In the genomic region with DNA sequence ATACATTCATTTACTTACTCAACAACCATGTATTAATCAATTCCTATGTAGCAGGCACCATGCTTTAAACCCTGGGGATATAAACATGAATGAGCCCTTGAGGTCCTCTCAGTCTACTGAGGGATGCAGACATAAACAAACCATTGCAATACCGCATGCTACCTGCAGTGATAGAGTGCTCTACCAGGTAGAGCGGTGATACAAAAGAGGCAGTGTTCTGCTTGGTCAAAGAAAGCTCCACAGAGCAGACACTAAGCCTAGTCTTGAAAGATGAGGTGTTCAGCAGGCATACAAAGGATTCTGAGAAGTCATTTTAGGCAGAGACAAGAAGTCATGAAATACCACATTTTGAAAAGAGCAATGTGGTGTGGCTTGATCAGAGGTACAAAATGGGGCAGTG, we compare ENCODE assay signal across 11 cellular contexts. TPM values are rescaled to one million over a fixed set of nuclear protein-coding genes. Genes with fewer than 3 reads are reported as not detected.
A peak's percentile ranks its signal among the peaks of the same experiment; 100 is the strongest.
DNase-seq lines count a peak whose midpoint lies in the region; ATAC-seq and TF ChIP-seq lines count a peak whose summit lies in the region.
"Had no signal": no experiment of that assay in that cellular context is flagged by ENCODE, and none has a peak within 500 bp of the region (broad histone marks: within the 10 kb centered on the region; RNA-seq: fewer than 3 reads in every experiment).

No MANE protein-coding gene starts in this region.

- H3K9me3 Mint-ChIP-seq in neural progenitor cell = no peaks in the 10 kb centered on the region
- H3K9me3 Mint-ChIP-seq: activated naive CD4-positive, alpha-beta T cell treated with anti-CD3 and anti-CD28 coated beads, Interleukin-2, amount 50 U/mL, for 72 hours had no signal

- no peak for TF ChIP-seq POLR2A in suprapubic skin (IDR thresholded peaks at IDR 0.05)

- DNase-seq in NCI-H345 (lab: John Stamatoyannopoulos, UW) = peak; percentile 9
- no peak for DNase-seq in NCI-H345 treated with DMSO at 0.1 percent for 48 hours (lab: John Stamatoyannopoulos, UW; ENCODE audit: unreplicated experiment)
- DNase-seq in MM.1S = no peak
- DNase-seq in neural progenitor cell (ENCODE audit: low spot score) = peak; percentile 38
- DNase-seq in activated CD8-positive, alpha-beta memory T cell treated with anti-CD3 and anti-CD28 coated beads, Interleukin-2, amount 50 U/mL, for 48 hours = no peak
- DNase-seq in suprapubic skin (ENCODE audit: low spot score in 2 of 2) = no peak
- no peak for DNase-seq in SKM-1 treated with dmso at 0.1 percent for 144 hours (lab: John Stamatoyannopoulos, UW; ENCODE audit: unreplicated experiment)
- DNase-seq: activated CD4-positive, CD25-positive, alpha-beta regulatory T cell had no signal

- no peaks in the 10 kb centered on the region for H3K27me3 ChIP-seq in MM.1S (replicated peaks; ENCODE audit: insufficient read depth, low read length)
- no peaks in the 10 kb centered on the region for H3K27me3 ChIP-seq in neural progenitor cell
- no peaks in the 10 kb centered on the region for H3K27me3 ChIP-seq in suprapubic skin
- H3K27me3 ChIP-seq: neutrophil had no signal

- H3K27ac Mint-ChIP-seq in neural progenitor cell = no peak overlapping the region
- H3K27ac Mint-ChIP-seq: activated naive CD4-positive, alpha-beta T cell treated with anti-CD3 and anti-CD28 coated beads, Interleukin-2, amount 50 U/mL, for 72 hours had no signal

- H3K27ac ChIP-seq in MM.1S (ENCODE audit: low read length) (no peak overlapping the region), neural progenitor cell (no peak overlapping the region), suprapubic skin (no peak overlapping the region)
- H3K27ac ChIP-seq: neutrophil had no signal

- H3K36me3 ChIP-seq in MM.1S (replicated peaks; ENCODE audit: insufficient read depth, low read length) (no peaks in the 10 kb centered on the region), neural progenitor cell (no peaks in the 10 kb centered on the region), suprapubic skin (no peaks in the 10 kb centered on the region)
- H3K36me3 ChIP-seq: neutrophil had no signal

- H3K27me3 Mint-ChIP-seq in neural progenitor cell (ENCODE audit: insufficient read depth, low read depth) = no peaks in the 10 kb centered on the region

- H3K4me1 ChIP-seq in MM.1S (ENCODE audit: low read length) (no peaks in the 10 kb centered on the region), neural progenitor cell (no peaks in the 10 kb centered on the region), suprapubic skin (no peaks in the 10 kb centered on the region)

- no peaks in the 10 kb centered on the region for H3K79me2 ChIP-seq in MM.1S (ENCODE audit: low read length)
- no peaks in the 10 kb centered on the region for H3K79me2 ChIP-seq in neural progenitor cell (ENCODE audit: low read depth)

- H3K4me1 Mint-ChIP-seq in neural progenitor cell = peaks cover 4% of the 10 kb centered on the region

- H3K9ac ChIP-seq in MM.1S (ENCODE audit: low read length) (no peak overlapping the region), neural progenitor cell (no peak overlapping the region)

- no peaks in the 10 kb centered on the region for H3K36me3 Mint-ChIP-seq in neural progenitor cell
- H3K36me3 Mint-ChIP-seq: activated naive CD4-positive, alpha-beta T cell treated with anti-CD3 and anti-CD28 coated beads, Interleukin-2, amount 50 U/mL, for 72 hours had no signal

- no peaks in the 10 kb centered on the region for H4K20me1 ChIP-seq in MM.1S (ENCODE audit: insufficient read depth, low read length)
- no peaks in the 10 kb centered on the region for H4K20me1 ChIP-seq in neural progenitor cell (ENCODE audit: low read depth)

- no peaks in the 10 kb centered on the region for H3F3A ChIP-seq in MM.1S (ENCODE audit: insufficient read depth, low read length)
- H3F3A ChIP-seq in neural progenitor cell (ENCODE audit: low read depth) = no peaks in the 10 kb centered on the region

- no peaks in the 10 kb centered on the region for H3K9me2 ChIP-seq in MM.1S (replicated peaks; ENCODE audit: insufficient read depth, low read length)

- TF ChIP-seq CTCF in MM.1S (IDR thresholded peaks at IDR 0.05; ENCODE audit: low read length) = peak; percentile 17
- TF ChIP-seq CTCF in neural progenitor cell (IDR thresholded peaks at IDR 0.05) = peak; percentile 37
- TF ChIP-seq CTCF in suprapubic skin (IDR thresholded peaks at IDR 0.05) = no peak

- H3K4me3 ChIP-seq in MM.1S (ENCODE audit: low read length) = no peak overlapping the region
- H3K4me3 ChIP-seq in neural progenitor cell = no peak overlapping the region
- H3K4me3 ChIP-seq in suprapubic skin = no peak overlapping the region

- no peak for TF ChIP-seq EP300 in suprapubic skin (IDR thresholded peaks at IDR 0.05)

- ATAC-seq in HG02678 (IDR thresholded peaks at IDR 0.05; ENCODE audit: unreplicated experiment) = peak; percentile 77

- no peaks in the 10 kb centered on the region for H3K9me3 ChIP-seq in MM.1S (replicated peaks; ENCODE audit: insufficient read depth, low read length)
- H3K9me3 ChIP-seq in neural progenitor cell (ENCODE audit: low read depth) = no peaks in the 10 kb centered on the region
- no peaks in the 10 kb centered on the region for H3K9me3 ChIP-seq in suprapubic skin
- H3K9me3 ChIP-seq: neutrophil had no signal

- 21% methylated on average over 2 of the region's 2 CpGs for WGBS in suprapubic skin

- H3K4me2 ChIP-seq in MM.1S (ENCODE audit: low read depth, low read length) = no peak overlapping the region
- H3K4me2 ChIP-seq in neural progenitor cell = no peak overlapping the region

- H2AFZ ChIP-seq in MM.1S (ENCODE audit: low read length) (no peak overlapping the region), neural progenitor cell (replicated peaks) (no peak overlapping the region)

- H3K4me3 Mint-ChIP-seq in neural progenitor cell = no peak overlapping the region

RNA-seq across cellular contexts. Expression of gene AMOT, which starts 26.9 kb away (rescaled TPM):
- 3.8 and 7.5 TPM in 2 replicates for total RNA-seq in neural progenitor cell (ENCODE audit: low replicate concordance)
- total RNA-seq in suprapubic skin = 10 to 100 TPM in 3 of 4 donors, 1 to 10 TPM in 1; 4.8 to 20.4 (median 11.8) TPM

Comparison
In these comparisons a context has a peak if more than half of its experiments do, and no peak if none do; other contexts are left out.
1. DNase-seq: peak in NCI-H345 (single experiment) and neural progenitor cell (single experiment); none in NCI-H345 treated with DMSO at 0.1 percent for 48 hours (single experiment), MM.1S (single experiment), activated CD8-positive, alpha-beta memory T cell treated with anti-CD3 and anti-CD28 coated beads, Interleukin-2, amount 50 U/mL, for 48 hours (single experiment), suprapubic skin (0 of 2) and SKM-1 treated with dmso at 0.1 percent for 144 hours (single experiment).
2. CTCF ChIP-seq: peak in MM.1S (single experiment) and neural progenitor cell (single experiment); none in suprapubic skin (0 of 2).